ENCODE assay signal across 8 cellular contexts in the genomic region with DNA sequence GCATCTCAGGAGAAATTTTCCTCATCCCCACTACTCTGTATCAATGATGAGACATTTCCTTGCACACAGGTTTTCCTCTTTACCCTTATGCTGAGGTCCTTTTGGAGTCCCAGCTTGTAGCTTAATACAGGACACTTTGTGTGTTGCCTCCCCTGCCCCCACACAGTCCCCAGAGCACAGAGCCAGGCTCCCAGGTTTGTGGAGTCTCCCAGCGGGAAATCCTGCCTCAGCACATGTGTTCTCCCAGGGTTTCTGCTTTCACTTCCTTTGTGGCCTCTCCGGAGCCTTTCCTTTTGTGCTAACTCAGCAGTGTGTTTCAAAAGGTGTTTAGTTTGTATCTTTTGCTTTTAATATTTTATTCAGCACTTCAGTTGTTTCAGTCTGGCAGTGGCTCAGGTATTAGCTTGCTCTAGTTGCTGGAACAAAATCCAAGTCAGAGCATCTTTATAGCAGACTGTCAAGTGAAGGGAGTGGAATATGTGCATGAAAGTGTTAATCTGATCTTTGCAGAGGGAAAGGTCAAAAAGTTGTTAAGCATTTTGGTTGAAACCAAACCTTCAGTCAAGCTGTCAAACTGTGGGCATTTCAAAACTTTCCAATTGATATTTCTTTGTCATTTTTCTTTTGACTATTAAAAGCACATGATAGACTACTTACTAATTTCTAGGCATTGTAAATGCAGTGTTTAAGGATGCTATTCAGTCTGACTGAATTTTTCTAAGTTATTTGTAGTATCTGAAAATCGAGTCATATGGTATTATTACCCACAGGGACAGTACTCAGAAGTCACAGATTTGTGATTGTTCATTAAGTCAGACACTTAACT. TPM values are rescaled to one million over a fixed set of nuclear protein-coding genes. Genes with fewer than 3 reads are reported as not detected.
A peak's percentile ranks its signal among the peaks of the same experiment; 100 is the strongest.
DNase-seq lines count a peak whose midpoint lies in the region; ATAC-seq, FAIRE-seq and TF ChIP-seq lines count a peak whose summit lies in the region.

No MANE protein-coding gene starts in this region.

- dilution Hi-C loops in keratinocyte (cut with MboI; ENCODE audit: extremely low pct_ligation_motif_present, low sequenced_read_pairs), result no loop called here

- TF ChIP-seq CTCF in HEK293 (tag by site-specific recombination; IDR thresholded peaks at IDR 0.05) (no peak), keratinocyte (optimal IDR thresholded peaks at IDR 0.05 in 1 of 3, IDR thresholded peaks at IDR 0.05 in 1 of 3, conservative IDR thresholded peaks at IDR 0.05 in 1 of 3; ENCODE audit: extremely low read depth in 1 of 3, insufficient read depth in 2 of 3, low read length in 3 of 3) (no peak), spleen (IDR thresholded peaks at IDR 0.05 in 8 of 11, conservative IDR thresholded peaks at IDR 0.05 in 3 of 11) (no peak)

- H3K27ac ChIP-seq in BLaER1 (no peak overlapping the region), HEK293 (ENCODE audit: extremely low read depth, low read depth, low read length) (peak overlapping the region; percentile 3; the same call in 1 of the 2 replicates), keratinocyte (ENCODE audit: control insufficient read depth, insufficient read depth, low read length) (peak overlapping the region; percentile 96), spleen (peak overlapping the region in 1 of 8 donors; percentile 8)

- CTCF ChIA-PET in HEK293 (lab: Yijun Ruan, JAX), result interaction anchor here (0.6 to 2.4 kb wide), 6 partner anchors 42 to 750 kb away, joined by 3 to 11 read pairs (median 4); no protein-coding TSS in a partner anchor

- 53 to 60% (median 55%) methylated on average over 3 of the region's 3 CpGs for WGBS in spleen, 5 donors

- H3K27me3 ChIP-seq in BLaER1 (no peaks in the 10 kb centered on the region), adipocyte (replicated peaks; ENCODE audit: control insufficient read depth, insufficient read depth, low read length) (no peaks in the 10 kb centered on the region), keratinocyte (ENCODE audit: control insufficient read depth, extremely low read depth, insufficient read depth, low read length) (no peaks in the 10 kb centered on the region), spleen (replicated peaks in 1 of 7) (no peaks in the 10 kb centered on the region)

- intact Hi-C loops in spleen (cut with DNase I; ENCODE audit: low total_unique reads), result no loop called here

- no peaks in the 10 kb centered on the region for H3K36me3 ChIP-seq in BLaER1
- H3K36me3 ChIP-seq in HEK293 (ENCODE audit: control insufficient read depth in 2 of 2, insufficient read depth in 1 of 2, low read length in 2 of 2), result no peaks in the 10 kb centered on the region
- H3K36me3 ChIP-seq in adipocyte (ENCODE audit: control insufficient read depth, insufficient read depth, low read length, severe bottlenecking), result peaks cover 5% of the 10 kb centered on the region
- peaks cover 2 to 5% of the 10 kb centered on the region in 2 experiments for H3K36me3 ChIP-seq in keratinocyte (ENCODE audit: control insufficient read depth in 2 of 2, extremely low read depth in 1 of 2, insufficient read depth in 2 of 2, low read length in 2 of 2)
- peaks cover 0 to 5% (median 0%) of the 10 kb centered on the region in 6 donors for H3K36me3 ChIP-seq in spleen

- no peak overlapping the region for H3K4me3 ChIP-seq in BLaER1
- no peak overlapping the region for H3K4me3 ChIP-seq in HEK293 (ENCODE audit: low read depth, low read length)
- no peak overlapping the region for H3K4me3 ChIP-seq in adipocyte (ENCODE audit: low read length)
- no peak overlapping the region for H3K4me3 ChIP-seq in keratinocyte (ENCODE audit: control insufficient read depth in 2 of 3, extremely low read depth in 1 of 3, insufficient read depth in 2 of 3, low read depth in 1 of 3, low read length in 3 of 3)
- no peak overlapping the region for H3K4me3 ChIP-seq in spleen

- FAIRE-seq in keratinocyte (lab: Jason Lieb, UNC), result no peak

- H3K4me1 ChIP-seq in BLaER1, result peaks cover 30% of the 10 kb centered on the region
- H3K4me1 ChIP-seq in HEK293 (ENCODE audit: control insufficient read depth, insufficient read depth, low read length), result peaks cover 23% of the 10 kb centered on the region
- H3K4me1 ChIP-seq in adipocyte (ENCODE audit: control insufficient read depth, insufficient read depth, low read length), result peaks cover 45% of the 10 kb centered on the region
- H3K4me1 ChIP-seq in keratinocyte (ENCODE audit: control insufficient read depth, extremely low read depth, insufficient read depth, low read length), result peaks cover 35% of the 10 kb centered on the region
- H3K4me1 ChIP-seq in spleen, result peaks cover 16 to 74% (median 28%) of the 10 kb centered on the region in 6 donors

- H2AFZ ChIP-seq in keratinocyte (ENCODE audit: control insufficient read depth, low read length), result no peak overlapping the region

- H3K79me2 ChIP-seq in keratinocyte (ENCODE audit: control insufficient read depth, insufficient read depth, low read length), result peaks cover 84% of the 10 kb centered on the region

- H3K4me2 ChIP-seq in BLaER1, result peak overlapping the region; percentile 53
- peak overlapping the region; percentile 18 for H3K4me2 ChIP-seq in keratinocyte (ENCODE audit: control insufficient read depth, extremely low read depth, insufficient read depth, low read depth, low read length)

- H3K9ac ChIP-seq in BLaER1, result no peak overlapping the region
- no peak overlapping the region for H3K9ac ChIP-seq in adipocyte (ENCODE audit: low read length)
- no peak overlapping the region for H3K9ac ChIP-seq in keratinocyte (ENCODE audit: control insufficient read depth, extremely low read depth, insufficient read depth, low read length)

- H3K9me1 ChIP-seq in keratinocyte (ENCODE audit: control insufficient read depth, extremely low read depth, insufficient read depth, low read length), result no peaks in the 10 kb centered on the region

- DNase-seq in adipocyte (ENCODE audit: low read depth) (peak; percentile 22), keratinocyte (ENCODE audit: low read depth, low spot score) (no peak), DMS53 treated with DMSO at 0.1 percent for 48 hours (lab: John Stamatoyannopoulos, UW; ENCODE audit: unreplicated experiment) (no peak), spleen (no peak), cerebellum (ENCODE audit: low spot score) (no peak)

- no peak for ATAC-seq in HG03108 (IDR thresholded peaks at IDR 0.05; ENCODE audit: unreplicated experiment)

- H4K20me1 ChIP-seq in BLaER1 (no peaks in the 10 kb centered on the region), keratinocyte (ENCODE audit: control insufficient read depth, extremely low read depth, insufficient read depth, low read length) (no peaks in the 10 kb centered on the region)

- TF ChIP-seq POLR2A in spleen (IDR thresholded peaks at IDR 0.05), result no peak

- H3K9me3 ChIP-seq in BLaER1, result peaks cover 13% of the 10 kb centered on the region
- no peaks in the 10 kb centered on the region for H3K9me3 ChIP-seq in HEK293 (ENCODE audit: control insufficient read depth, insufficient read depth, low read depth, low read length)
- H3K9me3 ChIP-seq in adipocyte (ENCODE audit: control insufficient read depth, low read length), result no peaks in the 10 kb centered on the region
- no peaks in the 10 kb centered on the region for H3K9me3 ChIP-seq in keratinocyte (ENCODE audit: control insufficient read depth, low read depth, low read length)
- peaks cover 0 to 8% (median 0%) of the 10 kb centered on the region in 8 donors for H3K9me3 ChIP-seq in spleen

- POLR2A ChIA-PET in HEK293 (lab: Yijun Ruan, JAX), result no interaction called here

TF ChIP-seq in HEK293, 187 proteins besides CTCF, POLR2A, EP300 and RAD21 (continues in another document):
- TF ChIP-seq ZNF302 (tag by site-specific recombination; IDR thresholded peaks at IDR 0.05; ENCODE audit: low read depth) (no peak), ZBTB10 (tag by site-specific recombination; IDR thresholded peaks at IDR 0.05) (no peak)
- TF ChIP-seq, protein P1, sequence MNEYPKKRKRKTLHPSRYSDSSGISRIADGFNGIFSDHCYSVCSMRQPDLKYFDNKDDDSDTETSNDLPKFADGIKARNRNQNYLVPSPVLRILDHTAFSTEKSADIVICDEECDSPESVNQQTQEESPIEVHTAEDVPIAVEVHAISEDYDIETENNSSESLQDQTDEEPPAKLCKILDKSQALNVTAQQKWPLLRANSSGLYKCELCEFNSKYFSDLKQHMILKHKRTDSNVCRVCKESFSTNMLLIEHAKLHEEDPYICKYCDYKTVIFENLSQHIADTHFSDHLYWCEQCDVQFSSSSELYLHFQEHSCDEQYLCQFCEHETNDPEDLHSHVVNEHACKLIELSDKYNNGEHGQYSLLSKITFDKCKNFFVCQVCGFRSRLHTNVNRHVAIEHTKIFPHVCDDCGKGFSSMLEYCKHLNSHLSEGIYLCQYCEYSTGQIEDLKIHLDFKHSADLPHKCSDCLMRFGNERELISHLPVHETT (tag by site-specific recombination; IDR thresholded peaks at IDR 0.05), result no peak

RNA-seq across cellular contexts. Expression of gene SNX9, which starts 8.6 kb away (rescaled TPM):
- polyA plus RNA-seq in keratinocyte (25.3 to 40.9 TPM (median 37.8 TPM) in 3 replicates), spleen (10 to 100 TPM; 18.9 to 22.1 (median 20.8) TPM)
- polyA plus RNA-seq in keratinocyte (2011; ENCODE audit: low read depth), result 94.9 TPM
- polyA plus RNA-seq in keratinocyte (2011; cell fraction: cytosol; rRNA removed), result 27.6 and 39.1 TPM in 2 replicates
- 40.1 and 44.8 TPM in 2 replicates for polyA plus RNA-seq in keratinocyte (2011; cell fraction: nucleus; rRNA removed)
- 28.5 and 30.4 TPM in 2 replicates for polyA plus RNA-seq in keratinocyte (2012; ENCODE audit: low replicate concordance)
- 11.9 to 25.8 TPM (median 19.3 TPM) in 3 replicates for polyA minus RNA-seq in keratinocyte
- polyA minus RNA-seq in keratinocyte (2011; cell fraction: cytosol; rRNA and poly(A)+ RNA removed), result 22.8 TPM
- 19.0 and 28.6 TPM in 2 replicates for polyA minus RNA-seq in keratinocyte (2011; cell fraction: nucleus; rRNA and poly(A)+ RNA removed)
- total RNA-seq in spleen (10 to 100 TPM; 29.0 to 42.5 (median 36.1) TPM), cerebellum (13.3 TPM)
